Comparison of ENCODE assay signal across 9 cellular contexts in the genomic region with DNA sequence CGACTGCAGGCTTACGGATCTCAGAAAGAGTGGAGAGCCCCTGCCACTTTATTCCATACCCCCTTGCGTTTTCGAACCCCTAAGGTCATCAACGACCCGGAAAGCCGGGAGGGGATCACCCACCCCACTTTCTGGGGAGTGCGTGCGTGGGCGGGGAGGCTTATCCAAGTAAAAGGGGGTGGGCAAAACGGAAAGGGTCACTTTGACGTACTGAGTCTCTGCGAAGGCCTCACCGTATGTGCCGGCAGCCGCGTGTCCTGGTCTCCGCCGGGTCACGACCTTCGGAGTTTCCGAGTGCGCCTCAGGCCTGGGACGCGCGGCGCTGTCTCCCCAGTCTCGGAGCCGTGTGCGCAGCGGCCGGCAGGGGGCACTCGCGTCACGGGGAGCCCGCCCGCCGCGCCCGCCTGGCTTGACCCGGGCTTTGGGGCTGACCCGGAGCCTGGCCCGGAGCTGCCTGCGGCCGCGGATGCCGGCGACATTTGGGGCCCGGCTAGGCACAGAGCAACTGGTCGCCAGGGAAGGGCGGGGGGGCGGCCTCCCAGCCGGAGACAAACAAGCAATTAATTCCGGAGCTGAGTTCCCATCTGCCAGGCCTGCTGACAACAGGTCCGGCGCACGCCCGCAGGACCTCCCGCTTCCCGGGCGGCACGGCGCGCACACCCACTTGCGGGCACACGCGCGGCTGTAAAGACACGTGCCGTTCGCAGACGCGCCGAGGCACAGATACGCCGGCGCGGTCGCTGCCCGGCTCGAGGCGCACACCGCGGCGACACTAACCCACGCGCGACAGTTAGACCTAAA. TPM values are rescaled to one million over a fixed set of nuclear protein-coding genes. Genes with fewer than 3 reads are reported as not detected.
DNase-seq lines count a peak whose midpoint lies in the region; ATAC-seq and TF ChIP-seq lines count a peak whose summit lies in the region.
"Had no signal": no experiment of that assay in that cellular context is flagged by ENCODE, and none has a peak within 500 bp of the region (broad histone marks: within the 10 kb centered on the region; RNA-seq: fewer than 3 reads in every experiment).

No MANE protein-coding gene starts in this region.

- peak; percentile 83 for TF ChIP-seq CTCF in CD4-positive, alpha-beta T cell (IDR thresholded peaks at IDR 0.05)
- TF ChIP-seq CTCF in heart right ventricle (IDR thresholded peaks at IDR 0.05) (peak; percentile 87 to 98 (median 92)), psoas muscle (IDR thresholded peaks at IDR 0.05) (peak; percentile 91), vagina (IDR thresholded peaks at IDR 0.05) (peak; percentile 68 to 93 (median 87))

- H3K27ac ChIP-seq in CD4-positive, alpha-beta T cell (ENCODE audit: low read depth, low read length), result no peak overlapping the region
- H3K27ac ChIP-seq in SJSA1 (no peak overlapping the region), heart right ventricle (peak overlapping the region; percentile 41 to 90 (median 84)), psoas muscle (peak overlapping the region; percentile 36), vagina (peak overlapping the region; percentile 15)
- H3K27ac ChIP-seq: KMS-11 had no signal

- no peak overlapping the region for H3K27ac Mint-ChIP-seq in CD4-positive, alpha-beta T cell
- H3K27ac Mint-ChIP-seq in activated naive CD8-positive, alpha-beta T cell treated with anti-CD3 and anti-CD28 coated beads for 36 hours, result no peak overlapping the region

- peak; percentile 67 for ATAC-seq in CD4-positive, alpha-beta T cell (ENCODE audit: poor library complexity)
- ATAC-seq in heart right ventricle, result peak; percentile 80 to 89 (median 84)
- ATAC-seq in psoas muscle, result peak; percentile 81 to 94 (median 90)
- no peak for ATAC-seq in GM18498 (IDR thresholded peaks at IDR 0.05; ENCODE audit: unreplicated experiment)

- intact Hi-C loops in CD4-positive, alpha-beta T cell (cut with DNase I, micrococcal nuclease), result loop anchor here (1.0 to 5.0 kb wide), 6 partner anchors 60 to 570 kb away; no protein-coding TSS in a partner anchor
- intact Hi-C loops in heart right ventricle (cut with DNase I), result loop anchor here (1.0 to 10.0 kb wide), 16 partner anchors 49 to 505 kb away; no protein-coding TSS in a partner anchor
- intact Hi-C loops in psoas muscle (cut with DNase I), result loop anchor here (1.0 to 10.0 kb wide), 6 partner anchors 207 to 570 kb away; no protein-coding TSS in a partner anchor
- intact Hi-C loops in vagina (cut with DNase I), result loop anchor here (5.0 to 10.0 kb wide), 2 partner anchors 427 to 500 kb away; no protein-coding TSS in a partner anchor

- peaks cover 4% of the 10 kb centered on the region for H3K4me1 Mint-ChIP-seq in CD4-positive, alpha-beta T cell (ENCODE audit: low read depth)
- H3K4me1 Mint-ChIP-seq in activated naive CD8-positive, alpha-beta T cell treated with anti-CD3 and anti-CD28 coated beads for 36 hours, result peaks cover 6% of the 10 kb centered on the region

- no peaks in the 10 kb centered on the region for H3K36me3 Mint-ChIP-seq in CD4-positive, alpha-beta T cell (ENCODE audit: low read depth)
- H3K36me3 Mint-ChIP-seq in activated naive CD8-positive, alpha-beta T cell treated with anti-CD3 and anti-CD28 coated beads for 36 hours, result no peaks in the 10 kb centered on the region

- POLR2A ChIA-PET in CD4-positive, alpha-beta T cell (lab: Charles Lee), result interaction anchor here (1.1 kb wide), 1 partner anchor 427 kb away, joined by 7 read pairs; no protein-coding TSS in a partner anchor

- H3K36me3 ChIP-seq in SJSA1 (no peaks in the 10 kb centered on the region), heart right ventricle (no peaks in the 10 kb centered on the region), psoas muscle (ENCODE audit: insufficient read depth in 1 of 2, low read depth in 1 of 2) (no peaks in the 10 kb centered on the region), vagina (no peaks in the 10 kb centered on the region)

- CTCF ChIA-PET in CD4-positive, alpha-beta T cell (lab: Charles Lee), result interaction anchor here (0.7 to 1.2 kb wide), 4 partner anchors 9 to 502 kb away, joined by 3 to 6 read pairs (median 4); no protein-coding TSS in a partner anchor

- no peak for TF ChIP-seq POLR2A in vagina (IDR thresholded peaks at IDR 0.05)

- H3K4me3 Mint-ChIP-seq in CD4-positive, alpha-beta T cell, result peak overlapping the region; percentile 63
- H3K4me3 Mint-ChIP-seq in activated naive CD8-positive, alpha-beta T cell treated with anti-CD3 and anti-CD28 coated beads for 36 hours, result peak overlapping the region; percentile 52

- peaks cover 43% of the 10 kb centered on the region for H3K27me3 Mint-ChIP-seq in CD4-positive, alpha-beta T cell
- peaks cover 43% of the 10 kb centered on the region for H3K27me3 Mint-ChIP-seq in activated naive CD8-positive, alpha-beta T cell treated with anti-CD3 and anti-CD28 coated beads for 36 hours

- DNase-seq in CD4-positive, alpha-beta T cell, result peak; percentile 15 to 70 (median 53)
- DNase-seq in HT1080 (ENCODE audit: low read depth), result peak; percentile 30
- peak in 1 of 2 experiments; percentile 34 for DNase-seq in SJSA1 (ENCODE audit: low read depth in 1 of 2, low spot score in 2 of 2)
- peak; percentile 81 for DNase-seq in activated naive CD8-positive, alpha-beta T cell treated with anti-CD3 and anti-CD28 coated beads for 36 hours
- DNase-seq in heart right ventricle, result peak; percentile 67 to 80
- DNase-seq in psoas muscle, result peak; percentile 69 to 75
- no peak for DNase-seq in vagina (ENCODE audit: extremely low spot score in 2 of 2)

- H3K4me3 ChIP-seq in SJSA1 (peak overlapping the region; percentile 3; the same call in 1 of the 2 replicates), heart right ventricle (peak overlapping the region; percentile 19 to 72 (median 64)), psoas muscle (peak overlapping the region; percentile 68), vagina (peak overlapping the region; percentile 52 to 56)

- H3K27me3 ChIP-seq in CD4-positive, alpha-beta T cell (ENCODE audit: control insufficient read depth, insufficient read depth, low read length), result peaks cover 61% of the 10 kb centered on the region
- H3K27me3 ChIP-seq in SJSA1 (replicated peaks) (peaks cover 78% of the 10 kb centered on the region), heart right ventricle (peaks cover 11 to 82% (median 50%) of the 10 kb centered on the region in 7 donors), psoas muscle (ENCODE audit: insufficient read depth in 3 of 3, low read length in 2 of 3) (peaks cover 0 to 68% (median 21%) of the 10 kb centered on the region in 3 donors), vagina (no peaks in the 10 kb centered on the region)

- H3K4me1 ChIP-seq in SJSA1 (replicated peaks) (peaks cover 10% of the 10 kb centered on the region), heart right ventricle (peaks cover 15 to 59% (median 40%) of the 10 kb centered on the region in 9 donors), psoas muscle (peaks cover 9% of the 10 kb centered on the region), vagina (peaks cover 48% of the 10 kb centered on the region)

- H3K9me3 ChIP-seq in CD4-positive, alpha-beta T cell (ENCODE audit: control insufficient read depth, low read length), result no peaks in the 10 kb centered on the region
- H3K9me3 ChIP-seq in SJSA1 (replicated peaks) (no peaks in the 10 kb centered on the region; the same call in 1 of the 2 replicates), heart right ventricle (no peaks in the 10 kb centered on the region), psoas muscle (no peaks in the 10 kb centered on the region), vagina (no peaks in the 10 kb centered on the region)

- WGBS in heart right ventricle, 2 donors, result 1% methylated on average over 88 of the region's 88 CpGs
- 1% methylated on average over 70 to 88 of the region's 88 CpGs for WGBS in psoas muscle, 3 donors

- no peaks in the 10 kb centered on the region for H3K9me3 Mint-ChIP-seq in CD4-positive, alpha-beta T cell
- H3K9me3 Mint-ChIP-seq in activated naive CD8-positive, alpha-beta T cell treated with anti-CD3 and anti-CD28 coated beads for 36 hours, result no peaks in the 10 kb centered on the region

RNA-seq across cellular contexts. Expression of gene KIF26A, which starts 0.9 kb away (rescaled TPM):
- under 1 TPM; 0.25 to 0.31 TPM for total RNA-seq in CD4-positive, alpha-beta T cell
- total RNA-seq in HT1080 (2014; rRNA removed; shearing (Covaris generic)), result 0.90 and 1.4 TPM in 2 replicates
- 0.12 and 0.24 TPM in 2 replicates for polyA plus RNA-seq in HT1080 (2015; cell fraction: cytosol; rRNA removed)
- 0.41 and 0.48 TPM in 2 replicates for polyA plus RNA-seq in HT1080 (2015; cell fraction: nucleus; rRNA removed)
- total RNA-seq in SJSA1 (2014; rRNA removed; shearing (Covaris generic)), result 0.05 TPM in 1 of 2 replicates, not detected in the other
- total RNA-seq in activated naive CD8-positive, alpha-beta T cell treated with anti-CD3 and anti-CD28 coated beads for 36 hours, result under 1 TPM; 0.89 to 0.94 TPM
- total RNA-seq in heart right ventricle, result 10 to 100 TPM in 1 of 10 donors, 1 to 10 TPM in 9; 5.7 to 12.2 (median 6.7) TPM
- polyA plus RNA-seq in heart right ventricle, result 1 to 10 TPM; 4.1 to 5.9 TPM
- 1 to 10 TPM; 1.8 to 3.2 (median 2.3) TPM for total RNA-seq in psoas muscle
- 1 to 10 TPM in 2 of 3 donors, under 1 TPM in 1; 0.99 to 1.6 (median 1.4) TPM for polyA plus RNA-seq in psoas muscle
- total RNA-seq in vagina, result 2.7 TPM

RNA-seq across cellular contexts. Expression of gene ASPG, which starts 52.0 kb away (rescaled TPM):
- total RNA-seq in CD4-positive, alpha-beta T cell, result not detected
- not detected in 2 replicates for total RNA-seq in HT1080 (2014; rRNA removed; shearing (Covaris generic))
- not detected in 2 replicates for polyA plus RNA-seq in HT1080 (2015; cell fraction: cytosol; rRNA removed)
- 0.05 and 0.07 TPM in 2 replicates for polyA plus RNA-seq in HT1080 (2015; cell fraction: nucleus; rRNA removed)
- not detected in 2 replicates for total RNA-seq in SJSA1 (2014; rRNA removed; shearing (Covaris generic))
- not detected for total RNA-seq in activated naive CD8-positive, alpha-beta T cell treated with anti-CD3 and anti-CD28 coated beads for 36 hours
- total RNA-seq in heart right ventricle (10 to 100 TPM in 8 of 10 donors, 1 to 10 TPM in 2; 6.0 to 32.0 (median 16.3) TPM), psoas muscle (under 1 TPM in 3 of 4 donors, not detected in 1; 0.15 to 0.84 (median 0.51) TPM), vagina (3.7 TPM)
- polyA plus RNA-seq in heart right ventricle (10 to 100 TPM in 1 of 2 donors, 1 to 10 TPM in 1; 2.8 to 13.8 TPM), psoas muscle (under 1 TPM; 0.04 to 0.61 (median 0.06) TPM)

Comparison
In these comparisons a context has a peak if more than half of its experiments do, and no peak if none do; other contexts are left out.
1. DNase-seq: peak in CD4-positive, alpha-beta T cell (10 of 10), HT1080 (single experiment), activated naive CD8-positive, alpha-beta T cell treated with anti-CD3 and anti-CD28 coated beads for 36 hours (single experiment), heart right ventricle (2 of 2) and psoas muscle (2 of 2); none in vagina (0 of 2).
2. H3K27ac ChIP-seq: peak in heart right ventricle (10 of 10), psoas muscle (single experiment) and vagina (single experiment); none in CD4-positive, alpha-beta T cell (single experiment) and SJSA1 (single experiment).
3. H3K4me3 ChIP-seq: peak in every context shown above with its lines; median percentile 68 in psoas muscle; 64 in heart right ventricle; 54 in vagina; 3 in SJSA1.
4. Peak in every context shown above with its lines, with median percentiles within 50 percentile points of each other: CTCF ChIP-seq.